Comparison of ENCODE assay signal across 19 cellular contexts in genomic region chr5:179310439-179311090, GRCh38. TPM values are rescaled to one million over a fixed set of nuclear protein-coding genes. Genes with fewer than 3 reads are reported as not detected.
"Had no signal": no experiment of that assay in that cellular context is flagged by ENCODE, and none has a peak within 500 bp of the region (broad histone marks: within the 10 kb centered on the region; RNA-seq: fewer than 3 reads in every experiment).

No MANE protein-coding gene starts in this region.

- H3K27me3 Mint-ChIP-seq: activated CD4-positive, alpha-beta memory T cell treated with anti-CD3 and anti-CD28 coated beads for 36 hours had no signal

- H3K36me3 ChIP-seq: lower lobe of right lung, neutrophil, stomach, thoracic aorta had no signal

- H3K4me1 ChIP-seq: body of pancreas had no signal

- DNase-seq: activated CD4-positive, alpha-beta memory T cell treated with anti-CD3 and anti-CD28 coated beads for 36 hours; activated CD4-positive, CD25-positive, alpha-beta regulatory T cell treated with anti-CD3 and anti-CD28 coated beads, Interleukin-2, amount 50 U/mL, for 72 hours; activated gamma-delta T cell treated with Interleukin-2 at 50 U/mL for 16 hours; activated T-cell treated with anti-CD3 and anti-CD28 coated beads, Interleukin-2, amount 50 U/mL, for 48 hours; amniotic stem cell; central memory CD4-positive, alpha-beta T cell; hippocampal formation; lower lobe of right lung; midbrain; stomach; T-helper 1 cell; T1000 had no signal

- H3K4me3 ChIP-seq: body of pancreas, coronary artery, lower lobe of right lung, SK-N-MC, stomach, thoracic aorta had no signal

- ATAC-seq: body of pancreas, esophagus mucosa, lower lobe of right lung had no signal

- H3K27me3 ChIP-seq: body of pancreas, neutrophil, stomach had no signal

- H3K27ac Mint-ChIP-seq: activated CD4-positive, alpha-beta memory T cell treated with anti-CD3 and anti-CD28 coated beads for 36 hours; activated naive CD8-positive, alpha-beta T cell had no signal

- H3K36me3 Mint-ChIP-seq: activated CD4-positive, alpha-beta memory T cell treated with anti-CD3 and anti-CD28 coated beads for 36 hours; activated naive CD8-positive, alpha-beta T cell had no signal

- H3K9me3 ChIP-seq: body of pancreas, lower lobe of right lung, neutrophil had no signal

- H3K27ac ChIP-seq: body of pancreas, coronary artery, lower lobe of right lung, neutrophil, SK-N-MC, stomach, thoracic aorta had no signal

- H3K4me3 Mint-ChIP-seq: activated CD4-positive, alpha-beta memory T cell treated with anti-CD3 and anti-CD28 coated beads for 36 hours; activated naive CD8-positive, alpha-beta T cell had no signal

RNA-seq across cellular contexts. Expression of gene ADAMTS2, which starts 34.7 kb away (rescaled TPM):
- total RNA-seq: activated CD4-positive, alpha-beta memory T cell treated with anti-CD3 and anti-CD28 coated beads for 36 hours had no signal
